Comparison of ENCODE assay signal across 1 cellular context in the genomic region with DNA sequence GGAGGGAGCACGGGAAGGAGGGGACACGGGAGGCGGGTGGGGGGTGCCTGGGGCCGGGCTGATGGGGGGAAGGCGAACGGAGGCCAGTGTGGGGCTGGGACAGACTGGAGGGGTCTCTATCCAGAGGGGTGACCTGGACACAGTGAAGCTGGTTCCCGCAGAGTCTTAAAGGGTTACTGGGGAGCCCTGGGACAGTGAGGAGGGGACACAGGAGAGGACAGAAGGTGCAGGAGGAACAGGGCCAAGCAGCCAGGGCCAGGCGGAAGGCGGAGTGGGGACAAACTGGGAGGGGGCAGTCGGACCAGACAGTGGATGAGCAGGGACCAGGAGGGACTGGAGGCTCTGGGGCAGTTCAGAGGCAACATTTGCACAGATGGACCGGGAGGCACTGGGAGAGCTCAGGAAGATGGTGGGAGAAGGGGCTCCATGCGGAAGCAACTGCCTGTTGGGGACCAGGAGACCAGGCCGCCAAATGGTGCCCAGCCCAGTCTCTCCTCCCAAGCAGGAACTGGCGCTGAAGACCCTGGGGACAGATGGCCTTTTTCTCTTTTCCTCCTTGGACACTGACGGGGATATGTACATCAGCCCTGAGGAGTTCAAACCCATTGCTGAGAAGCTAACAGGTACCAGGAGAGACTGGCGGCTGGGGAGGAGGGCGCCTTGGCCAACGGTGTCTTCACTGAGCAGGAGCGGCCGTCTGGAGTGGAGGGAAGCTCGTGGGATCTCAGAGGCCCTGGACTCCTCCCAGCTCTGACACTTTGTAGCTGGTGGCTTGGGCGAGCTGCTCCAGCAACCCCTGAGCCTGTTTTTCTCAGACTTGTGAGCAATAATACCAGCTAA.
TF ChIP-seq lines count a peak whose summit lies in the region.

No MANE protein-coding gene starts in this region.

TF ChIP-seq in K562, 482 proteins besides CTCF, POLR2A, EP300 and RAD21 (continues in another document):
- TF ChIP-seq ZNF384 (IDR thresholded peaks at IDR 0.05; ENCODE audit: low read depth, low read length) (no peak), HDGF (IDR thresholded peaks at IDR 0.05) (peak; percentile 80), OTX1 (CRISPR knock-in tag; IDR thresholded peaks at IDR 0.05) (peak; percentile 43; the same call in 1 of the 2 replicates), PYGO2 (tag; IDR thresholded peaks at IDR 0.05) (no peak), ZNF518B (CRISPR knock-in tag; IDR thresholded peaks at IDR 0.05) (no peak), ZBTB33 (CRISPR knock-in tag; IDR thresholded peaks at IDR 0.05) (peak; percentile 75), KDM5B (IDR thresholded peaks at IDR 0.05; ENCODE audit: insufficient replicate concordance, low read depth, low read length) (peak; percentile 40), ARID3B (CRISPR knock-in tag; IDR thresholded peaks at IDR 0.05; ENCODE audit: borderline replicate concordance) (0 out of 2 replicates have a peak, but pooled peaks have one; percentile 9), L3MBTL2 (IDR thresholded peaks at IDR 0.05) (no peak), PURB (CRISPR knock-in tag; IDR thresholded peaks at IDR 0.05; ENCODE audit: low read depth) (no peak), HINFP (tag; conservative IDR thresholded peaks at IDR 0.05; ENCODE audit: low read depth) (no peak), FIP1L1 (IDR thresholded peaks at IDR 0.05; ENCODE audit: low read depth, low read length, poor library complexity, severe bottlenecking) (no peak), RBFOX2 (IDR thresholded peaks at IDR 0.05; ENCODE audit: low read depth, low read length) (0 out of 2 replicates have a peak, but pooled peaks have one; percentile 33), ZFP91 (CRISPR knock-in tag; IDR thresholded peaks at IDR 0.05) (peak; percentile 55; the same call in 1 of the 2 replicates), KLF16 (IDR thresholded peaks at IDR 0.05) (no peak), CEBPG (CRISPR knock-in tag; IDR thresholded peaks at IDR 0.05) (0 out of 2 replicates have a peak, but pooled peaks have one; percentile 10), CEBPG (tag; conservative IDR thresholded peaks at IDR 0.05 in 1 of 2, IDR thresholded peaks at IDR 0.05 in 1 of 2) (no peak), ZFX (CRISPR knock-in tag; IDR thresholded peaks at IDR 0.05) (no peak), ZNF3 (CRISPR knock-in tag; IDR thresholded peaks at IDR 0.05) (no peak)
- TF ChIP-seq, protein P1, sequence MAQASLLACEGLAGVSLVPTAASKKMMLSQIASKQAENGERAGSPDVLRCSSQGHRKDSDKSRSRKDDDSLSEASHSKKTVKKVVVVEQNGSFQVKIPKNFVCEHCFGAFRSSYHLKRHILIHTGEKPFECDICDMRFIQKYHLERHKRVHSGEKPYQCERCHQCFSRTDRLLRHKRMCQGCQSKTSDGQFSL (CRISPR knock-in tag; IDR thresholded peaks at IDR 0.05), result peak; percentile 65; the same call in 1 of the 2 replicates
- TF ChIP-seq, protein P1 (tag; IDR thresholded peaks at IDR 0.05), result no peak
- TF ChIP-seq, protein P2, sequence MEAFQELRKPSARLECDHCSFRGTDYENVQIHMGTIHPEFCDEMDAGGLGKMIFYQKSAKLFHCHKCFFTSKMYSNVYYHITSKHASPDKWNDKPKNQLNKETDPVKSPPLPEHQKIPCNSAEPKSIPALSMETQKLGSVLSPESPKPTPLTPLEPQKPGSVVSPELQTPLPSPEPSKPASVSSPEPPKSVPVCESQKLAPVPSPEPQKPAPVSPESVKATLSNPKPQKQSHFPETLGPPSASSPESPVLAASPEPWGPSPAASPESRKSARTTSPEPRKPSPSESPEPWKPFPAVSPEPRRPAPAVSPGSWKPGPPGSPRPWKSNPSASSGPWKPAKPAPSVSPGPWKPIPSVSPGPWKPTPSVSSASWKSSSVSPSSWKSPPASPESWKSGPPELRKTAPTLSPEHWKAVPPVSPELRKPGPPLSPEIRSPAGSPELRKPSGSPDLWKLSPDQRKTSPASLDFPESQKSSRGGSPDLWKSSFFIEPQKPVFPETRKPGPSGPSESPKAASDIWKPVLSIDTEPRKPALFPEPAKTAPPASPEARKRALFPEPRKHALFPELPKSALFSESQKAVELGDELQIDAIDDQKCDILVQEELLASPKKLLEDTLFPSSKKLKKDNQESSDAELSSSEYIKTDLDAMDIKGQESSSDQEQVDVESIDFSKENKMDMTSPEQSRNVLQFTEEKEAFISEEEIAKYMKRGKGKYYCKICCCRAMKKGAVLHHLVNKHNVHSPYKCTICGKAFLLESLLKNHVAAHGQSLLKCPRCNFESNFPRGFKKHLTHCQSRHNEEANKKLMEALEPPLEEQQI (IDR thresholded peaks at IDR 0.05), result no peak
- TF ChIP-seq, protein P3, sequence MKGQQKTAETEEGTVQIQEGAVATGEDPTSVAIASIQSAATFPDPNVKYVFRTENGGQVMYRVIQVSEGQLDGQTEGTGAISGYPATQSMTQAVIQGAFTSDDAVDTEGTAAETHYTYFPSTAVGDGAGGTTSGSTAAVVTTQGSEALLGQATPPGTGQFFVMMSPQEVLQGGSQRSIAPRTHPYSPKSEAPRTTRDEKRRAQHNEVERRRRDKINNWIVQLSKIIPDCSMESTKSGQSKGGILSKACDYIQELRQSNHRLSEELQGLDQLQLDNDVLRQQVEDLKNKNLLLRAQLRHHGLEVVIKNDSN (CRISPR knock-in tag; IDR thresholded peaks at IDR 0.05), result no peak
- TF ChIP-seq, protein P4, sequence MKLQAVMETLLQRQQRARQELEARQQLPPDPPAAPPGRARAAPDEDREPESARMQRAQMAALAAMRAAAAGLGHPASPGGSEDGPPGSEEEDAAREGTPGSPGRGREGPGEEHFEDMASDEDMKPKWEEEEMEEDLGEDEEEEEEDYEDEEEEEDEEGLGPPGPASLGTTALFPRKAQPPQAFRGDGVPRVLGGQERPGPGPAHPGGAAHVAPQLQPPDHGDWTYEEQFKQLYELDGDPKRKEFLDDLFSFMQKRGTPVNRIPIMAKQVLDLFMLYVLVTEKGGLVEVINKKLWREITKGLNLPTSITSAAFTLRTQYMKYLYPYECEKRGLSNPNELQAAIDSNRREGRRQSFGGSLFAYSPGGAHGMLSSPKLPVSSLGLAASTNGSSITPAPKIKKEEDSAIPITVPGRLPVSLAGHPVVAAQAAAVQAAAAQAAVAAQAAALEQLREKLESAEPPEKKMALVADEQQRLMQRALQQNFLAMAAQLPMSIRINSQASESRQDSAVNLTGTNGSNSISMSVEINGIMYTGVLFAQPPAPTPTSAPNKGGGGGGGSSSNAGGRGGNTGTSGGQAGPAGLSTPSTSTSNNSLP (IDR thresholded peaks at IDR 0.05; ENCODE audit: borderline replicate concordance, low read depth, low read length), result no peak
